15 cellular contexts compared by ENCODE assay signal in genomic region chr12:27279836-27280235, GRCh38. TPM values are rescaled to one million over a fixed set of nuclear protein-coding genes. Genes with fewer than 3 reads are reported as not detected.
DNase-seq lines count a peak whose midpoint lies in the region; ATAC-seq and TF ChIP-seq lines count a peak whose summit lies in the region.
"Had no signal": no experiment of that assay in that cellular context is flagged by ENCODE, and none has a peak within 500 bp of the region (broad histone marks: within the 10 kb centered on the region; RNA-seq: fewer than 3 reads in every experiment).

No MANE protein-coding gene starts in this region.

- H3K27ac ChIP-seq in HEK293 (ENCODE audit: extremely low read depth, low read depth, low read length) (no peak overlapping the region), gastrocnemius medialis (peak overlapping the region in 2 of 4 donors; percentile 7 to 28)
- H3K27ac ChIP-seq: BLaER1, parathyroid adenoma had no signal

- no peak for TF ChIP-seq POLR2A in gastrocnemius medialis (IDR thresholded peaks at IDR 0.05)

- H3K9me3 ChIP-seq in HEK293 (ENCODE audit: control insufficient read depth, insufficient read depth, low read depth, low read length): no peaks in the 10 kb centered on the region
- no peaks in the 10 kb centered on the region for H3K9me3 ChIP-seq in gastrocnemius medialis
- H3K9me3 ChIP-seq: BLaER1, testis had no signal

- peaks cover 29% of the 10 kb centered on the region for H3K4me1 ChIP-seq in HEK293 (ENCODE audit: control insufficient read depth, insufficient read depth, low read length)
- peaks cover 25 to 45% of the 10 kb centered on the region in 2 donors for H3K4me1 ChIP-seq in gastrocnemius medialis

- intact Hi-C loops in gastrocnemius medialis (cut with DNase I; ENCODE audit: low total_unique reads): no loop called here

- POLR2A ChIA-PET in HEK293 (lab: Yijun Ruan, JAX): no interaction called here
- POLR2A ChIA-PET in naive thymus-derived CD8-positive, alpha-beta T cell (lab: Charles Lee): no interaction called here

- in situ Hi-C loops in gastrocnemius medialis (cut with MboI; ENCODE audit: low sequenced_read_pairs in 4 of 4): no loop called here

- H3K4me1 Mint-ChIP-seq in naive thymus-derived CD8-positive, alpha-beta T cell: peaks cover 12 to 31% (median 20%) of the 10 kb centered on the region in 4 donors

- no peak overlapping the region for H3K4me3 Mint-ChIP-seq in naive thymus-derived CD8-positive, alpha-beta T cell

- TF ChIP-seq CTCF in HEK293 (tag by site-specific recombination; IDR thresholded peaks at IDR 0.05) (no peak), gastrocnemius medialis (IDR thresholded peaks at IDR 0.05 in 4 of 5, conservative IDR thresholded peaks at IDR 0.05 in 1 of 5) (no peak)

- no peaks in the 10 kb centered on the region for H3K36me3 ChIP-seq in HEK293 (ENCODE audit: control insufficient read depth in 2 of 2, insufficient read depth in 1 of 2, low read length in 2 of 2)
- no peaks in the 10 kb centered on the region for H3K36me3 ChIP-seq in gastrocnemius medialis
- H3K36me3 ChIP-seq: BLaER1 had no signal

- no peaks in the 10 kb centered on the region for H3K27me3 ChIP-seq in gastrocnemius medialis
- H3K27me3 ChIP-seq: BLaER1, testis had no signal

- peak; percentile 29 to 52 for ATAC-seq in naive thymus-derived CD8-positive, alpha-beta T cell
- ATAC-seq in GM19455 (IDR thresholded peaks at IDR 0.05; ENCODE audit: unreplicated experiment) (no peak), HG02981 (IDR thresholded peaks at IDR 0.05; ENCODE audit: unreplicated experiment) (no peak), gastrocnemius medialis (no peak)

- peak; percentile 79 for DNase-seq in CD1c-positive myeloid dendritic cell (ENCODE audit: extremely low spot score)
- DNase-seq in SW480 (ENCODE audit: low spot score): peak; percentile 97
- DNase-seq in naive thymus-derived CD8-positive, alpha-beta T cell: no peak
- no peak for DNase-seq in RKO (ENCODE audit: low spot score)
- DNase-seq in gastrocnemius medialis: no peak
- DNase-seq: activated CD4-positive, CD25-positive, alpha-beta regulatory T cell treated with anti-CD3 and anti-CD28 coated beads, Interleukin-2, amount 50 U/mL, for 72 hours; cerebellar nuclear complex; NCI-H1092; stimulated activated CD4-positive, alpha-beta T cell treated with anti-CD3 and anti-CD28 coated beads, Interleukin-15, amount 100 ng/mL, for 24 hours; testis had no signal

- H3K27ac Mint-ChIP-seq in naive thymus-derived CD8-positive, alpha-beta T cell: peak overlapping the region in 1 of 10 donors; percentile 29

- H3K4me3 ChIP-seq in HEK293 (ENCODE audit: low read depth, low read length) (no peak overlapping the region), gastrocnemius medialis (no peak overlapping the region)
- H3K4me3 ChIP-seq: BLaER1, testis had no signal

- CTCF ChIA-PET in HEK293 (lab: Yijun Ruan, JAX): interaction anchor here (0.6 to 1.3 kb wide), 3 partner anchors 26 to 298 kb away, joined by 3 to 5 read pairs (median 4); no protein-coding TSS in a partner anchor

- peaks cover 0 to 4% (median 3%) of the 10 kb centered on the region in 3 donors for H3K36me3 Mint-ChIP-seq in naive thymus-derived CD8-positive, alpha-beta T cell

- H3K27me3 Mint-ChIP-seq in naive thymus-derived CD8-positive, alpha-beta T cell: no peaks in the 10 kb centered on the region

- H3K9me3 Mint-ChIP-seq in naive thymus-derived CD8-positive, alpha-beta T cell: no peaks in the 10 kb centered on the region

TF ChIP-seq in HEK293, 187 proteins besides CTCF, POLR2A, EP300 and RAD21:
- TF ChIP-seq TCF7L2 (IDR thresholded peaks at IDR 0.05; ENCODE audit: borderline replicate concordance, low read depth, low read length) (peak; percentile 76), KLF17 (tag by site-specific recombination; IDR thresholded peaks at IDR 0.05) (no peak), ZNF398 (tag by site-specific recombination; IDR thresholded peaks at IDR 0.05) (0 out of 2 replicates have a peak, but pooled peaks have one; percentile 26), ZNF169 (tag by site-specific recombination; IDR thresholded peaks at IDR 0.05) (no peak), IKZF3 (tag by site-specific recombination; IDR thresholded peaks at IDR 0.05) (peak; percentile 73), ZFHX2 (tag by site-specific recombination; conservative IDR thresholded peaks at IDR 0.05) (peak; percentile 36), ZNF175 (tag by site-specific recombination; IDR thresholded peaks at IDR 0.05) (no peak), SP2 (tag by site-specific recombination; IDR thresholded peaks at IDR 0.05) (no peak), MYNN (tag by site-specific recombination; IDR thresholded peaks at IDR 0.05; ENCODE audit: borderline replicate concordance) (peak; percentile 44; the same call in 1 of the 2 replicates), EGR2 (tag by site-specific recombination; IDR thresholded peaks at IDR 0.05; ENCODE audit: low read depth) (peak; percentile 52; the same call in 1 of the 2 replicates), OSR2 (tag by site-specific recombination; IDR thresholded peaks at IDR 0.05) (0 out of 2 replicates have a peak, but pooled peaks have one; percentile 46), ZNF335 (tag by site-specific recombination; conservative IDR thresholded peaks at IDR 0.05) (0 out of 2 replicates have a peak, but pooled peaks have one; percentile 36), PRDM6 (tag by site-specific recombination; IDR thresholded peaks at IDR 0.05) (peak; percentile 66; the same call in 1 of the 2 replicates)

RNA-seq across cellular contexts. Expression of gene STK38L, which starts 35.8 kb away (rescaled TPM):
- total RNA-seq in naive thymus-derived CD8-positive, alpha-beta T cell: 10 to 100 TPM; 19.8 to 23.6 TPM
- 10 to 100 TPM in 1 of 3 donors, 1 to 10 TPM in 2; 6.8 to 11.6 (median 7.2) TPM for polyA plus RNA-seq in naive thymus-derived CD8-positive, alpha-beta T cell
- total RNA-seq in gastrocnemius medialis: 10 to 100 TPM; 12.9 to 20.0 (median 13.5) TPM

RNA-seq across cellular contexts. Expression of gene BMAL2, which starts 52.8 kb away (rescaled TPM):
- not detected for total RNA-seq in naive thymus-derived CD8-positive, alpha-beta T cell
- not detected for polyA plus RNA-seq in naive thymus-derived CD8-positive, alpha-beta T cell
- under 1 TPM; 0.10 to 0.97 (median 0.30) TPM for total RNA-seq in gastrocnemius medialis

Comparison
In these comparisons a context has a peak if more than half of its experiments do, and no peak if none do; other contexts are left out.
1. DNase-seq: peak in CD1c-positive myeloid dendritic cell (single experiment) and SW480 (single experiment); none in naive thymus-derived CD8-positive, alpha-beta T cell (0 of 10), RKO (single experiment) and gastrocnemius medialis (0 of 2).
2. ATAC-seq: peak in naive thymus-derived CD8-positive, alpha-beta T cell (2 of 2); none in GM19455 (single experiment), HG02981 (single experiment) and gastrocnemius medialis (0 of 2).